In the genomic region with DNA sequence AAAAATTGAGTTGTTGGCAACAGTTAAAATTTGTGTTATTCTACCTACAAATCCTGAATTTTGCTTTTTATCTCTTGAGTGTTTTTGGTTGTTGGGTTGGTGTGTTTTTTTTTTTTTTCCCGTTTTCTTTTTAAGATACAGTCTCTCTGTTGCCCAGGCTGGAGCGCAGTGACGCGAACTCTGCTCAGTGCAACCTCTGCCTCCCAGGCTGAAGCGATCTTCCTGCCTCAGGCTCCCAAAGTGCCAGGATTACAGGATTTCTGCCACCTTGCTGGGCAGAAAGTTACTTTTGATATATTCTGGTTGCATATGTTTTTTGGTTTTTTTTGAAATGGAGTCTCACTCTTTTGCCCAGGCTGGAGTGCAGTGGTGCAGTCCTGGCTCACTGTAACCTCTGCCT, we compare ENCODE assay signal across 1 cellular context.
TF ChIP-seq lines count a peak whose summit lies in the region.

No MANE protein-coding gene starts in this region.

TF ChIP-seq in GM23338, 12 proteins besides CTCF, POLR2A, EP300 and RAD21 (continued from another document):
- no peak for TF ChIP-seq REST (IDR thresholded peaks at IDR 0.05; ENCODE audit: unreplicated experiment)
- TF ChIP-seq NANOG (IDR thresholded peaks at IDR 0.05; ENCODE audit: borderline replicate concordance) = no peak
- TF ChIP-seq ZNF331 (CRISPR knock-in tag; IDR thresholded peaks at IDR 0.05; ENCODE audit: low read depth) = no peak
- TF ChIP-seq POLR2AphosphoS5 (IDR thresholded peaks at IDR 0.05; ENCODE audit: low read depth) = no peak
- no peak for TF ChIP-seq ETS1 (IDR thresholded peaks at IDR 0.05)
TF ChIP-seq in GM23338: peak in this region for 0.
